Comparison of ENCODE assay signal across 1 cellular context in genomic region chr10:89148061-89148460, GRCh38.
TF ChIP-seq lines count a peak whose summit lies in the region.

No MANE protein-coding gene starts in this region.

TF ChIP-seq in A549, 52 proteins besides CTCF, POLR2A, EP300 and RAD21 (continued from another document):
- no peak for TF ChIP-seq REST (IDR thresholded peaks at IDR 0.05)
